ENCODE assay signal across 18 cellular contexts in genomic region chr15:100900895-100901169, GRCh38. TPM values are rescaled to one million over a fixed set of nuclear protein-coding genes. Genes with fewer than 3 reads are reported as not detected.
DNase-seq lines count a peak whose midpoint lies in the region; ATAC-seq and TF ChIP-seq lines count a peak whose summit lies in the region.
"Had no signal": no experiment of that assay in that cellular context is flagged by ENCODE, and none has a peak within 500 bp of the region (broad histone marks: within the 10 kb centered on the region; RNA-seq: fewer than 3 reads in every experiment).

No MANE protein-coding gene starts in this region.

- H3K27ac Mint-ChIP-seq in HFFc6: no peak overlapping the region; the same call in 1 of the 2 replicates

- peaks cover 44% of the 10 kb centered on the region for H4K20me1 ChIP-seq in PC-3 (ENCODE audit: low read length)

- H3K27me3 ChIP-seq in A673 (replicated peaks; ENCODE audit: insufficient read depth, low read depth, low read length, poor library complexity) (no peaks in the 10 kb centered on the region), PC-3 (ENCODE audit: low read length) (no peaks in the 10 kb centered on the region), psoas muscle (ENCODE audit: insufficient read depth in 3 of 3, low read length in 2 of 3) (no peaks in the 10 kb centered on the region), mesendoderm (ENCODE audit: insufficient read depth, low read length, poor library complexity) (no peaks in the 10 kb centered on the region)

- CTCF ChIA-PET in A673 (lab: Charles Lee): no interaction called here
- CTCF ChIA-PET in PC-3 (lab: Charles Lee): interaction anchor here (1.0 kb wide), 1 partner anchor 18 kb away, joined by 3 read pairs; no protein-coding TSS in a partner anchor

- no peak overlapping the region for H2BK15ac ChIP-seq in mesendoderm (replicated peaks; ENCODE audit: low read depth)

- H3K23ac ChIP-seq in mesendoderm (ENCODE audit: low read length): no peak overlapping the region

- POLR2A ChIA-PET in A673 (lab: Charles Lee; ENCODE audit: low non-redundant PET): no interaction called here
- POLR2A ChIA-PET in PC-3 (lab: Charles Lee; ENCODE audit: unreplicated experiment): no interaction called here

- H3K9me2 ChIP-seq in PC-3 (replicated peaks; ENCODE audit: low read length): no peaks in the 10 kb centered on the region

- H3K9me3 ChIP-seq in A673 (ENCODE audit: low read depth, low read length, poor library complexity, severe bottlenecking) (no peaks in the 10 kb centered on the region), PC-3 (ENCODE audit: low read length) (no peaks in the 10 kb centered on the region), psoas muscle (no peaks in the 10 kb centered on the region)
- H3K9me3 ChIP-seq: A549, Caco-2 had no signal

- peaks cover 38% of the 10 kb centered on the region for H3K4me1 ChIP-seq in A673 (ENCODE audit: insufficient read depth, low read length, poor library complexity, severe bottlenecking)
- H3K4me1 ChIP-seq in PC-3 (ENCODE audit: insufficient read depth, low read length): no peaks in the 10 kb centered on the region; the same call in 1 of the 2 replicates
- peaks cover 46% of the 10 kb centered on the region for H3K4me1 ChIP-seq in psoas muscle
- H3K4me1 ChIP-seq in mesendoderm (ENCODE audit: control insufficient read depth, low read depth, low read length): peaks cover 9% of the 10 kb centered on the region
- H3K4me1 ChIP-seq: A549 had no signal

- no peak overlapping the region for H4K5ac ChIP-seq in mesendoderm (ENCODE audit: low read length)

- intact Hi-C loops in A673 (cut with micrococcal nuclease; ENCODE audit: unreplicated experiment): no loop called here
- intact Hi-C loops in PC-3 (cut with micrococcal nuclease): no loop called here
- intact Hi-C loops in psoas muscle (cut with DNase I): no loop called here

- no peak overlapping the region for H3K4ac ChIP-seq in mesendoderm (ENCODE audit: low read depth, low read length)

- H3K56ac ChIP-seq in mesendoderm (ENCODE audit: low read length): no peak overlapping the region

- H4K8ac ChIP-seq in mesendoderm (ENCODE audit: low read depth, low read length): no peak overlapping the region

- H3K18ac ChIP-seq in mesendoderm (ENCODE audit: low read length): no peak overlapping the region

- BruUV-seq in A673 (replicated peaks; lab: Mats Ljungman, UMichigan): no TSS peak
- BruUV-seq in PC-3 (replicated peaks; lab: Mats Ljungman, UMichigan): no TSS peak

- H2AFZ ChIP-seq in PC-3 (ENCODE audit: low read length): no peak overlapping the region

- H2AK5ac ChIP-seq in mesendoderm (ENCODE audit: low read length): no peak overlapping the region

- no peak overlapping the region for H3K4me2 ChIP-seq in PC-3 (ENCODE audit: low read length)
- no peak overlapping the region for H3K4me2 ChIP-seq in mesendoderm (ENCODE audit: low read length)
- H3K4me2 ChIP-seq: A549, KMS-11 had no signal

- H3K27me3 Mint-ChIP-seq in HFFc6 (ENCODE audit: insufficient read depth): no peaks in the 10 kb centered on the region; the same call in 1 of the 2 replicates

- no peaks in the 10 kb centered on the region for H3K36me3 ChIP-seq in A673 (ENCODE audit: insufficient read depth, low read length, poor library complexity, severe bottlenecking)
- peaks cover 100% of the 10 kb centered on the region for H3K36me3 ChIP-seq in PC-3 (ENCODE audit: low read depth, low read length)
- H3K36me3 ChIP-seq in psoas muscle (ENCODE audit: insufficient read depth in 1 of 2, low read depth in 1 of 2): peaks cover 0 to 12% of the 10 kb centered on the region in 2 donors
- H3K36me3 ChIP-seq in mesendoderm (ENCODE audit: control insufficient read depth, insufficient read depth, low read length): no peaks in the 10 kb centered on the region

- ATAC-seq in PC-3: no peak
- no peak for ATAC-seq in psoas muscle
- no peak for ATAC-seq in left lobe of liver
- ATAC-seq in HG02852 (IDR thresholded peaks at IDR 0.05; ENCODE audit: unreplicated experiment): no peak
- ATAC-seq: A549, Panc1 had no signal

- H3K4me1 Mint-ChIP-seq in HFFc6 (ENCODE audit: low read depth): peaks cover 32% of the 10 kb centered on the region

- H3K4me3 ChIP-seq in A673 (ENCODE audit: low read depth, low read length, poor library complexity, severe bottlenecking) (no peak overlapping the region), PC-3 (ENCODE audit: low read length) (no peak overlapping the region), psoas muscle (no peak overlapping the region), mesendoderm (ENCODE audit: low read length) (no peak overlapping the region)
- H3K4me3 ChIP-seq: A549 had no signal

- no peaks in the 10 kb centered on the region for H3K79me1 ChIP-seq in mesendoderm (ENCODE audit: low read length)

- H3K79me2 ChIP-seq in PC-3 (ENCODE audit: low read length) (peaks cover 4% of the 10 kb centered on the region; the same call in 1 of the 2 replicates), mesendoderm (ENCODE audit: control insufficient read depth, insufficient read depth, low read length) (no peaks in the 10 kb centered on the region)

- H2BK5ac ChIP-seq in mesendoderm (ENCODE audit: low read length): no peak overlapping the region

- DNase-seq in A673 (ENCODE audit: low spot score): no peak
- no peak for DNase-seq in PC-3
- peak; percentile 74 for DNase-seq in mesenteric fat pad (ENCODE audit: low spot score)
- no peak for DNase-seq in psoas muscle
- DNase-seq in mesendoderm: no peak
- no peak for DNase-seq in HFFc6
- DNase-seq in left lobe of liver (ENCODE audit: low spot score): no peak
- DNase-seq: Caco-2, GOT3, NCI-H1694 treated with DMSO at 0.1 percent for 48 hours, NCI-H345, NCI-H526 treated with DMSO at 0.1 percent for 48 hours, Right ventricle myocardium superior had no signal

- TF ChIP-seq CTCF in A673 (conservative IDR thresholded peaks at IDR 0.05; ENCODE audit: low read depth, low read length) (no peak), PC-3 (conservative IDR thresholded peaks at IDR 0.05; ENCODE audit: low read depth, low read length) (no peak), psoas muscle (IDR thresholded peaks at IDR 0.05) (no peak), HFFc6 (IDR thresholded peaks at IDR 0.05) (no peak)

- H3K9ac ChIP-seq in PC-3 (ENCODE audit: low read length) (no peak overlapping the region), mesendoderm (ENCODE audit: low read length) (no peak overlapping the region)
- H3K9ac ChIP-seq: KMS-11 had no signal

- peaks cover 91% of the 10 kb centered on the region for H3F3A ChIP-seq in PC-3 (ENCODE audit: low read length, unreplicated experiment)

- 60 to 69% (median 66%) methylated on average over 7 of the region's 7 CpGs for WGBS in psoas muscle, 3 donors
- WGBS in mesendoderm (ENCODE audit: extremely low coverage, insufficient coverage, low lambda C conversion rate): no CpG with 5 or more reads among the region's 7 CpGs

- H3K27ac ChIP-seq in A673 (ENCODE audit: low read depth, low read length, poor library complexity, severe bottlenecking): peak overlapping the region; percentile 43
- H3K27ac ChIP-seq in PC-3 (ENCODE audit: low read length): 0 out of 2 replicates have a peak overlapping the region, but pooled peaks have one; percentile 0
- H3K27ac ChIP-seq in psoas muscle: peak overlapping the region; percentile 88
- H3K27ac ChIP-seq in mesendoderm (ENCODE audit: low read depth, low read length): no peak overlapping the region
- H3K27ac ChIP-seq: A549, KMS-11 had no signal

- no peak overlapping the region for H3K4me3 Mint-ChIP-seq in HFFc6

- no peaks in the 10 kb centered on the region for H3K9me3 Mint-ChIP-seq in HFFc6

- no peak overlapping the region for H2BK120ac ChIP-seq in mesendoderm (ENCODE audit: low read depth, low read length)

- no peaks in the 10 kb centered on the region for H3K36me3 Mint-ChIP-seq in HFFc6 (ENCODE audit: low read depth)

RNA-seq across cellular contexts. Expression of gene LRRK1, which starts 18.3 kb away (rescaled TPM):
- total RNA-seq in A673 (2021) (7.7 TPM in 2 replicates), PC-3 (2014; rRNA removed) (7.0 and 11.4 TPM in 2 replicates), mesenteric fat pad (23.5 TPM), psoas muscle (1 to 10 TPM; 2.6 to 7.6 (median 4.5) TPM), left lobe of liver (2.3 TPM)
- 1 to 10 TPM in 2 of 3 donors, under 1 TPM in 1; 0.91 to 2.3 (median 1.8) TPM for polyA plus RNA-seq in psoas muscle
- 0.66 TPM for polyA plus RNA-seq in mesendoderm (2013, experiment 1 of 2)
- 0.57 TPM for polyA plus RNA-seq in mesendoderm (2013, experiment 2 of 2)
- total RNA-seq in HFFc6 (2021; fragmentation: NEBNext Ultra II Directional; extraction: Animal tissue kit (Norgen Biotek cat#: 25700)): 10 to 100 TPM; 11.4 to 14.8 (median 13.5) TPM
- total RNA-seq: G401 had no signal

RNA-seq across cellular contexts. Expression of gene ALDH1A3, which starts 21.2 kb away (rescaled TPM):
- total RNA-seq in A673 (2021) (0.19 and 0.50 TPM in 2 replicates), PC-3 (2014; rRNA removed) (5,398 and 6,043 TPM in 2 replicates), mesenteric fat pad (194 TPM), psoas muscle (10 to 100 TPM in 3 of 4 donors, 1 to 10 TPM in 1; 8.5 to 51.6 (median 23.1) TPM), left lobe of liver (4.0 TPM)
- 10 to 100 TPM in 1 of 3 donors, 1 to 10 TPM in 2; 7.3 to 11.9 (median 8.0) TPM for polyA plus RNA-seq in psoas muscle
- 3.6 TPM for polyA plus RNA-seq in mesendoderm (2013, experiment 1 of 2)
- 3.3 TPM for polyA plus RNA-seq in mesendoderm (2013, experiment 2 of 2)
- 1 to 10 TPM in 5 of 6 experiments, under 1 TPM in 1; 1.00 to 2.5 (median 1.9) TPM for total RNA-seq in HFFc6 (2021; fragmentation: NEBNext Ultra II Directional; extraction: Animal tissue kit (Norgen Biotek cat#: 25700))
- total RNA-seq: G401 had no signal

Comparison
In these comparisons a context has a peak if more than half of its experiments do, and no peak if none do; other contexts are left out.
1. RNA of gene ALDH1A3, which starts 21.2 kb away (total RNA-seq): 5,398 to 6,043 TPM in PC-3; 194 TPM in mesenteric fat pad (single experiment), 8.5 to 51.6 TPM in psoas muscle, 4.0 TPM in left lobe of liver (single experiment), 1.00 to 2.5 TPM in HFFc6 and 0.19 to 0.50 TPM in A673; every median in the first group is over 10 times any median in the second.